Comparison of ENCODE assay signal across 8 cellular contexts in genomic region chr20:3209023-3209945, GRCh38. TPM values are rescaled to one million over a fixed set of nuclear protein-coding genes. Genes with fewer than 3 reads are reported as not detected.
DNase-seq lines count a peak whose midpoint lies in the region; ATAC-seq and TF ChIP-seq lines count a peak whose summit lies in the region.

Gene ITPA, plus strand, starts transcription at chr20:3209498. Its CDS starts 54 bp downstream, at chr20:3209552.

- peaks cover 4% of the 10 kb centered on the region; the same call in 1 of the 2 replicates for H3K4me1 ChIP-seq in SJCRH30
- H3K4me1 ChIP-seq in osteoblast (ENCODE audit: insufficient read depth, low read length), result peaks cover 14% of the 10 kb centered on the region
- peaks cover 0 to 19% (median 11%) of the 10 kb centered on the region in 4 donors for H3K4me1 ChIP-seq in tibial nerve

- peak within 1 kb of the TSS; percentile 95 for H2AFZ ChIP-seq in osteoblast (ENCODE audit: low read length)

- 0 to 1% methylated on average over 40 to 54 of the region's 55 CpGs for WGBS in tibial nerve, 2 donors

- H3K9me3 ChIP-seq in SJCRH30 (replicated peaks) (no peaks in the 10 kb centered on the region), osteoblast (ENCODE audit: low read depth, low read length) (no peaks in the 10 kb centered on the region), tibial nerve (no peaks in the 10 kb centered on the region)

- H3K4me1 Mint-ChIP-seq in activated naive CD4-positive, alpha-beta T cell treated with anti-CD3 and anti-CD28 coated beads, Interleukin-2, amount 50 U/mL, for 24 hours, result peaks cover 26% of the 10 kb centered on the region
- peaks cover 1% of the 10 kb centered on the region for H3K4me1 Mint-ChIP-seq in glutamatergic neuron (ENCODE audit: low read depth, unreplicated experiment)

- H3K36me3 ChIP-seq in SJCRH30, result no peaks in the 10 kb centered on the region; the same call in 1 of the 2 replicates
- peaks cover 11% of the 10 kb centered on the region for H3K36me3 ChIP-seq in osteoblast (ENCODE audit: insufficient read depth, low read length)
- H3K36me3 ChIP-seq in tibial nerve, result peaks cover 0 to 11% (median 0%) of the 10 kb centered on the region in 3 donors

- TF ChIP-seq POLR2A in tibial nerve (IDR thresholded peaks at IDR 0.05), result no peak

- H3K4me2 ChIP-seq in osteoblast (ENCODE audit: insufficient read depth, low read length), result peak within 1 kb of the TSS; percentile 85

- peaks cover 10% of the 10 kb centered on the region for H3K36me3 Mint-ChIP-seq in activated naive CD4-positive, alpha-beta T cell treated with anti-CD3 and anti-CD28 coated beads, Interleukin-2, amount 50 U/mL, for 24 hours
- H3K36me3 Mint-ChIP-seq in glutamatergic neuron (ENCODE audit: unreplicated experiment), result no peaks in the 10 kb centered on the region

- no peaks in the 10 kb centered on the region for H3K27me3 Mint-ChIP-seq in activated naive CD4-positive, alpha-beta T cell treated with anti-CD3 and anti-CD28 coated beads, Interleukin-2, amount 50 U/mL, for 24 hours
- H3K27me3 Mint-ChIP-seq in glutamatergic neuron (ENCODE audit: unreplicated experiment), result no peaks in the 10 kb centered on the region

- peak in 1 of 2 donors; percentile 47 for TF ChIP-seq EP300 in tibial nerve (IDR thresholded peaks at IDR 0.05)

- peaks cover 56% of the 10 kb centered on the region for H3K79me2 ChIP-seq in osteoblast (ENCODE audit: insufficient read depth, low read length)

- peak within 1 kb of the TSS; percentile 100 for H3K4me3 Mint-ChIP-seq in activated naive CD4-positive, alpha-beta T cell treated with anti-CD3 and anti-CD28 coated beads, Interleukin-2, amount 50 U/mL, for 24 hours
- H3K4me3 Mint-ChIP-seq in glutamatergic neuron (ENCODE audit: unreplicated experiment), result peak within 1 kb of the TSS; percentile 98

- TF ChIP-seq CTCF in HL-60 (IDR thresholded peaks at IDR 0.05; ENCODE audit: insufficient read depth, low read length) (no peak), glutamatergic neuron (IDR thresholded peaks at IDR 0.05; ENCODE audit: partially characterized antibody, unreplicated experiment) (no peak), osteoblast (IDR thresholded peaks at IDR 0.05; ENCODE audit: extremely low read depth, low read depth, low read length) (no peak), tibial nerve (IDR thresholded peaks at IDR 0.05) (no peak)

- DNase-seq in GDM1 (lab: John Stamatoyannopoulos, UW), result peak; percentile 32
- peak; percentile 68 to 71 for DNase-seq in HL-60 (ENCODE audit: low read depth in 1 of 2, low spot score in 1 of 2)
- DNase-seq in SJCRH30, result peak; percentile 62 to 76
- DNase-seq in glutamatergic neuron, result peak; percentile 75
- DNase-seq in osteoblast (ENCODE audit: insufficient read length, low spot score, missing footprints), result peak; percentile 93
- DNase-seq in tibial nerve (ENCODE audit: low spot score in 2 of 2), result peak in 1 of 2 donors; percentile 24

- H3K27me3 ChIP-seq in HL-60 (ENCODE audit: insufficient read depth, poor library complexity, severe bottlenecking) (no peaks in the 10 kb centered on the region), SJCRH30 (no peaks in the 10 kb centered on the region), osteoblast (ENCODE audit: insufficient read depth, low read length) (no peaks in the 10 kb centered on the region), tibial nerve (no peaks in the 10 kb centered on the region)

- no peaks in the 10 kb centered on the region for H3K9me3 Mint-ChIP-seq in activated naive CD4-positive, alpha-beta T cell treated with anti-CD3 and anti-CD28 coated beads, Interleukin-2, amount 50 U/mL, for 24 hours
- peaks cover 1% of the 10 kb centered on the region for H3K9me3 Mint-ChIP-seq in glutamatergic neuron (ENCODE audit: unreplicated experiment)

- no peak for ATAC-seq in GM18870 (IDR thresholded peaks at IDR 0.05; ENCODE audit: unreplicated experiment)

- H3K4me3 ChIP-seq in HL-60 (replicated peaks; ENCODE audit: insufficient read depth, low read length) (peak within 1 kb of the TSS; percentile 76), SJCRH30 (peak within 1 kb of the TSS; percentile 75), osteoblast (ENCODE audit: insufficient read depth, low read length) (peak within 1 kb of the TSS; percentile 98), tibial nerve (peak within 1 kb of the TSS; percentile 55 to 94 (median 70))

- peak within 1 kb of the TSS; percentile 91 for H3K27ac Mint-ChIP-seq in activated naive CD4-positive, alpha-beta T cell treated with anti-CD3 and anti-CD28 coated beads, Interleukin-2, amount 50 U/mL, for 24 hours
- peak within 1 kb of the TSS; percentile 86 for H3K27ac Mint-ChIP-seq in glutamatergic neuron (ENCODE audit: unreplicated experiment)

- H3K27ac ChIP-seq in HL-60 (replicated peaks) (peak within 1 kb of the TSS; percentile 94), SJCRH30 (peak within 1 kb of the TSS; percentile 66), osteoblast (ENCODE audit: low read depth, low read length) (peak within 1 kb of the TSS; percentile 65), tibial nerve (peak within 1 kb of the TSS; percentile 32 to 87 (median 82))

- no peaks in the 10 kb centered on the region for H4K20me1 ChIP-seq in osteoblast (ENCODE audit: insufficient read depth, low read length)

RNA-seq across cellular contexts. Expression of gene ITPA, which starts in this region (rescaled TPM):
- 46.4 and 46.5 TPM in 2 replicates for total RNA-seq in SJCRH30 (2014; rRNA removed; shearing (Covaris generic))
- total RNA-seq in glutamatergic neuron (ENCODE audit: unreplicated experiment) (72.1 TPM), osteoblast (29.8 and 34.0 TPM in 2 replicates), tibial nerve (10 to 100 TPM; 39.4 to 62.4 (median 50.5) TPM)
